Comparison of ENCODE assay signal across 8 cellular contexts in genomic region chr5:82793808-82794419, GRCh38.
DNase-seq lines count a peak whose midpoint lies in the region; ATAC-seq, FAIRE-seq and TF ChIP-seq lines count a peak whose summit lies in the region.

No MANE protein-coding gene starts in this region.

- H3K9ac ChIP-seq in OCI-LY3 (ENCODE audit: low read length), result no peak overlapping the region
- H3K9ac ChIP-seq in K562 (ENCODE audit: insufficient read depth in 1 of 2, low read depth in 2 of 2, low read length in 2 of 2), result no peak overlapping the region

- intact Hi-C loops in K562 (cut with micrococcal nuclease) (loop anchor here (5.0 to 10.0 kb wide), 3 partner anchors 149 to 482 kb away; no protein-coding TSS in a partner anchor), thyroid gland (cut with DNase I) (loop anchor here (10.0 kb wide), 1 partner anchor 149 kb away; no protein-coding TSS in a partner anchor)

- TF ChIP-seq RAD21 in K562 (CRISPR knock-in tag; conservative IDR thresholded peaks at IDR 0.05 in 1 of 2, IDR thresholded peaks at IDR 0.05 in 1 of 2), result peak in 1 of 2 experiments; percentile 54; a peak in 2 of 4 replicates

- in situ Hi-C loops in K562 (cut with MboI), result loop anchor here (25.0 kb wide), 1 partner anchor 432 kb away; no protein-coding TSS in a partner anchor

- H3K36me3 ChIP-seq in OCI-LY3 (replicated peaks; ENCODE audit: low read depth, low read length), result no peaks in the 10 kb centered on the region
- no peaks in the 10 kb centered on the region for H3K36me3 ChIP-seq in K562 (ENCODE audit: control insufficient read depth, insufficient read depth, low read length)
- H3K36me3 ChIP-seq in lung (ENCODE audit: control insufficient read depth in 2 of 2, insufficient read depth in 2 of 2, low read length in 2 of 2), result no peaks in the 10 kb centered on the region
- H3K36me3 ChIP-seq in thyroid gland, result no peaks in the 10 kb centered on the region

- H3K9me3 ChIP-seq in OCI-LY3 (ENCODE audit: insufficient read depth, low read length), result no peaks in the 10 kb centered on the region
- H3K9me3 ChIP-seq in K562 (replicated peaks; ENCODE audit: control insufficient read depth, insufficient read depth, low read depth, low read length), result no peaks in the 10 kb centered on the region
- H3K9me3 ChIP-seq in lung (ENCODE audit: control insufficient read depth in 2 of 2, insufficient read depth in 1 of 2, low read length in 1 of 2), result no peaks in the 10 kb centered on the region
- H3K9me3 ChIP-seq in thyroid gland, result no peaks in the 10 kb centered on the region

- TF ChIP-seq EP300 in K562 (IDR thresholded peaks at IDR 0.05; ENCODE audit: low read length), result no peak

- H3K9me1 ChIP-seq in K562 (ENCODE audit: control insufficient read depth, insufficient read depth, low read length), result no peaks in the 10 kb centered on the region

- H3K27ac ChIP-seq in OCI-LY3 (ENCODE audit: low read length), result no peak overlapping the region
- H3K27ac ChIP-seq in K562 (ENCODE audit: extremely low read depth, low read depth, low read length), result no peak overlapping the region
- H3K27ac ChIP-seq in lung (ENCODE audit: low read depth in 1 of 2, low read length in 1 of 2), result no peak overlapping the region
- H3K27ac ChIP-seq in thyroid gland, result no peak overlapping the region

- ATAC-seq in K562, result peak; percentile 63; the same call in 1 of the 3 replicates
- no peak for ATAC-seq in lung (ENCODE audit: insufficient read depth, low FRiP score)

- POLR2A ChIA-PET in K562 (lab: Yijun Ruan, JAX), result no interaction called here

- H4K20me1 ChIP-seq in OCI-LY3 (ENCODE audit: insufficient read depth, low read length) (no peaks in the 10 kb centered on the region), K562 (replicated peaks; ENCODE audit: control insufficient read depth, insufficient read depth, low read length) (no peaks in the 10 kb centered on the region)

- TF ChIP-seq POLR2A in K562 (conservative IDR thresholded peaks at IDR 0.05) (no peak), thyroid gland (IDR thresholded peaks at IDR 0.05) (no peak)

- peak; percentile 88 for FAIRE-seq in K562 (lab: Jason Lieb, UNC)

- H3K79me2 ChIP-seq in OCI-LY3 (ENCODE audit: low read length) (no peaks in the 10 kb centered on the region), K562 (ENCODE audit: control insufficient read depth, insufficient read depth, low read length) (no peaks in the 10 kb centered on the region)

- H3K4me1 ChIP-seq in OCI-LY3 (ENCODE audit: low read length) (no peaks in the 10 kb centered on the region), K562 (replicated peaks in 1 of 2; ENCODE audit: control insufficient read depth in 2 of 2, insufficient read depth in 2 of 2, low read length in 2 of 2) (peaks cover 0 to 3% of the 10 kb centered on the region in 2 experiments; a peak in 1 of 5 replicates), lung (ENCODE audit: control insufficient read depth in 2 of 2, insufficient read depth in 2 of 2, low read length in 2 of 2) (no peaks in the 10 kb centered on the region), thyroid gland (no peaks in the 10 kb centered on the region)

- TF ChIP-seq CTCF in OCI-LY3 (IDR thresholded peaks at IDR 0.05; ENCODE audit: low read depth, low read length), result peak; percentile 19
- TF ChIP-seq CTCF in K562 (IDR thresholded peaks at IDR 0.05 in 2 of 3, conservative IDR thresholded peaks at IDR 0.05 in 1 of 3; ENCODE audit: insufficient read depth in 2 of 3, low read depth in 1 of 3, low read length in 3 of 3), result peak; percentile 51 to 68 (median 62); a peak in 5 of 6 replicates
- TF ChIP-seq CTCF in lung (IDR thresholded peaks at IDR 0.05; ENCODE audit: control extremely low read depth, extremely low read depth), result peak; percentile 10
- TF ChIP-seq CTCF in thyroid gland (IDR thresholded peaks at IDR 0.05), result peak; percentile 49 to 72 (median 60)

- H2AFZ ChIP-seq in OCI-LY3 (ENCODE audit: low read depth, low read length) (no peak overlapping the region), K562 (ENCODE audit: low read depth, low read length) (no peak overlapping the region)

- CTCF ChIA-PET in K562 (lab: Yijun Ruan, JAX; ENCODE audit: low intra/inter-chr PET ratio), result no interaction called here

- BruUV-seq in K562 (replicated peaks; lab: Mats Ljungman, UMichigan), result no TSS peak

- WGBS in K562 (ENCODE audit: insufficient coverage, low coverage, missing lambda C conversion rate), result 5% methylated on average over 4 of the region's 4 CpGs
- WGBS in lung, 2 donors, result 45 to 82% methylated on average over 4 of the region's 4 CpGs
- 49 to 71% methylated on average over 4 of the region's 4 CpGs for WGBS in thyroid gland, 2 donors

- DNase-seq in NCI-H1694 (lab: John Stamatoyannopoulos, UW), result peak; percentile 3
- DNase-seq in NCI-H1694 treated with DMSO at 0.1 percent for 48 hours (lab: John Stamatoyannopoulos, UW), result no peak
- DNase-seq in K562 (ENCODE audit: extremely low read depth in 1 of 4, low spot score in 3 of 4), result peak; percentile 39 to 52 (median 46)
- peak; percentile 31 for DNase-seq in lung (ENCODE audit: low spot score)
- peak; percentile 12 to 22 for DNase-seq in thyroid gland
- no peak for DNase-seq in NCI-H2227 (lab: John Stamatoyannopoulos, UW; ENCODE audit: unreplicated experiment)
- DNase-seq in NCI-H2081 treated with DMSO at 0.1 percent for 48 hours (lab: John Stamatoyannopoulos, UW), result no peak

- H3K4me3 ChIP-seq in OCI-LY3 (ENCODE audit: low read length) (no peak overlapping the region), K562 (no peak overlapping the region), lung (no peak overlapping the region), thyroid gland (replicated peaks in 1 of 3) (no peak overlapping the region)

- H3K4me2 ChIP-seq in OCI-LY3 (ENCODE audit: low read length), result no peak overlapping the region
- no peak overlapping the region for H3K4me2 ChIP-seq in K562 (ENCODE audit: insufficient read depth, low read length)

- H3K27me3 ChIP-seq in OCI-LY3 (ENCODE audit: low read depth, low read length) (no peaks in the 10 kb centered on the region), K562 (ENCODE audit: control insufficient read depth in 2 of 2, insufficient read depth in 2 of 2, low read length in 2 of 2) (no peaks in the 10 kb centered on the region), lung (ENCODE audit: control insufficient read depth, insufficient read depth) (no peaks in the 10 kb centered on the region), thyroid gland (no peaks in the 10 kb centered on the region)

TF ChIP-seq in K562, 482 proteins besides CTCF, POLR2A, EP300 and RAD21:
- TF ChIP-seq, protein P1, sequence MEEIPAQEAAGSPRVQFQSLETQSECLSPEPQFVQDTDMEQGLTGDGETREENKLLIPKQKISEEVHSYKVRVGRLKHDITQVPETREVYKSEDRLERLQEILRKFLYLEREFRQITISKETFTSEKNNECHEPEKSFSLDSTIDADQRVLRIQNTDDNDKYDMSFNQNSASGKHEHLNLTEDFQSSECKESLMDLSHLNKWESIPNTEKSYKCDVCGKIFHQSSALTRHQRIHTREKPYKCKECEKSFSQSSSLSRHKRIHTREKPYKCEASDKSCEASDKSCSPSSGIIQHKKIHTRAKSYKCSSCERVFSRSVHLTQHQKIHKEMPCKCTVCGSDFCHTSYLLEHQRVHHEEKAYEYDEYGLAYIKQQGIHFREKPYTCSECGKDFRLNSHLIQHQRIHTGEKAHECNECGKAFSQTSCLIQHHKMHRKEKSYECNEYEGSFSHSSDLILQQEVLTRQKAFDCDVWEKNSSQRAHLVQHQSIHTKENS (CRISPR knock-in tag; IDR thresholded peaks at IDR 0.05), result no peak
- TF ChIP-seq CBX8 (IDR thresholded peaks at IDR 0.05; ENCODE audit: borderline replicate concordance, extremely low read depth, low read depth, low read length, poor library complexity, severe bottlenecking) (no peak), CTCFL (IDR thresholded peaks at IDR 0.05; ENCODE audit: borderline replicate concordance, insufficient read depth, low read depth, low read length, poor library complexity, severe bottlenecking) (peak; percentile 14), SMC3 (conservative IDR thresholded peaks at IDR 0.05; ENCODE audit: insufficient read depth, low read depth, low read length) (0 out of 2 replicates have a peak, but pooled peaks have one; percentile 27), FOXA1 (IDR thresholded peaks at IDR 0.05; ENCODE audit: borderline replicate concordance) (no peak), NR3C1 (CRISPR knock-in tag; IDR thresholded peaks at IDR 0.05) (no peak)
- TF ChIP-seq, protein P2, sequence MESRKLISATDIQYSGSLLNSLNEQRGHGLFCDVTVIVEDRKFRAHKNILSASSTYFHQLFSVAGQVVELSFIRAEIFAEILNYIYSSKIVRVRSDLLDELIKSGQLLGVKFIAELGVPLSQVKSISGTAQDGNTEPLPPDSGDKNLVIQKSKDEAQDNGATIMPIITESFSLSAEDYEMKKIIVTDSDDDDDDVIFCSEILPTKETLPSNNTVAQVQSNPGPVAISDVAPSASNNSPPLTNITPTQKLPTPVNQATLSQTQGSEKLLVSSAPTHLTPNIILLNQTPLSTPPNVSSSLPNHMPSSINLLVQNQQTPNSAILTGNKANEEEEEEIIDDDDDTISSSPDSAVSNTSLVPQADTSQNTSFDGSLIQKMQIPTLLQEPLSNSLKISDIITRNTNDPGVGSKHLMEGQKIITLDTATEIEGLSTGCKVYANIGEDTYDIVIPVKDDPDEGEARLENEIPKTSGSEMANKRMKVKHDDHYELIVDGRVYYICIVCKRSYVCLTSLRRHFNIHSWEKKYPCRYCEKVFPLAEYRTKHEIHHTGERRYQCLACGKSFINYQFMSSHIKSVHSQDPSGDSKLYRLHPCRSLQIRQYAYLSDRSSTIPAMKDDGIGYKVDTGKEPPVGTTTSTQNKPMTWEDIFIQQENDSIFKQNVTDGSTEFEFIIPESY (CRISPR knock-in tag; IDR thresholded peaks at IDR 0.05), result no peak

Comparison
In these comparisons a context has a peak if more than half of its experiments do, and no peak if none do; other contexts are left out.
1. DNase-seq: peak in NCI-H1694 (single experiment), K562 (4 of 4), lung (single experiment) and thyroid gland (2 of 2); none in NCI-H1694 treated with DMSO at 0.1 percent for 48 hours (single experiment), NCI-H2227 (single experiment) and NCI-H2081 treated with DMSO at 0.1 percent for 48 hours (single experiment).
2. CTCF ChIP-seq: peak in every context shown above with its lines; median percentile 62 in K562; 60 in thyroid gland; 19 in OCI-LY3; 10 in lung.